In genomic region chr16:56513972-56514371, GRCh38 we compare ENCODE assay signal across 9 cellular contexts. TPM values are rescaled to one million over a fixed set of nuclear protein-coding genes. Genes with fewer than 3 reads are reported as not detected.
DNase-seq lines count a peak whose midpoint lies in the region; ATAC-seq, FAIRE-seq and TF ChIP-seq lines count a peak whose summit lies in the region.
"Had no signal": no experiment of that assay in that cellular context is flagged by ENCODE, and none has a peak within 500 bp of the region (broad histone marks: within the 10 kb centered on the region; RNA-seq: fewer than 3 reads in every experiment).

No MANE protein-coding gene starts in this region.

- no peaks in the 10 kb centered on the region for H3K9me3 Mint-ChIP-seq in activated naive CD8-positive, alpha-beta T cell treated with anti-CD3 and anti-CD28 coated beads, Interleukin-2, amount 50 U/mL, for 24 hours
- H3K9me3 Mint-ChIP-seq: stimulated activated naive CD8-positive, alpha-beta T cell treated with anti-CD3 and anti-CD28 coated beads, Interleukin-15, Interleukin-2, amounts not matched to agents 100 ng/mL and 50 ng/mL, for 24 hours had no signal

- H3K36me3 Mint-ChIP-seq in activated naive CD8-positive, alpha-beta T cell treated with anti-CD3 and anti-CD28 coated beads, Interleukin-2, amount 50 U/mL, for 24 hours (ENCODE audit: low read depth), result peaks cover 4% of the 10 kb centered on the region

- H3K27ac ChIP-seq in heart left ventricle, result no peak overlapping the region
- H3K27ac ChIP-seq in sigmoid colon, result no peak overlapping the region

- intact Hi-C loops in heart left ventricle (cut with DNase I) (loop anchor here in 8 of 10 donors (1.0 to 10.0 kb wide), 8 partner anchors 86 to 189 kb away; partner anchors contain the start of gene MT2A (in 2 of the 8)), sigmoid colon (cut with DNase I) (loop anchor here (1.0 to 2.0 kb wide), 2 partner anchors 87 to 188 kb away; no protein-coding TSS in a partner anchor)

- H3K36me3 ChIP-seq in heart left ventricle, result peaks cover 0 to 45% (median 22%) of the 10 kb centered on the region in 9 donors
- peaks cover 5 to 33% (median 12%) of the 10 kb centered on the region in 4 donors for H3K36me3 ChIP-seq in sigmoid colon

- H3K9me3 ChIP-seq in heart left ventricle (no peaks in the 10 kb centered on the region), sigmoid colon (no peaks in the 10 kb centered on the region)

- no peak for TF ChIP-seq EP300 in sigmoid colon (IDR thresholded peaks at IDR 0.05)

- ATAC-seq in HG02885 (IDR thresholded peaks at IDR 0.05; ENCODE audit: poor library complexity, unreplicated experiment), result peak; percentile 47
- ATAC-seq in activated naive CD8-positive, alpha-beta T cell treated with anti-CD3 and anti-CD28 coated beads, Interleukin-2, amount 50 U/mL, for 24 hours, result peak; percentile 36
- ATAC-seq in heart left ventricle, result peak; percentile 35 to 68 (median 54)
- ATAC-seq in HG02642 (IDR thresholded peaks at IDR 0.05; ENCODE audit: poor library complexity, unreplicated experiment), result no peak

- TF ChIP-seq POLR2A in heart left ventricle (IDR thresholded peaks at IDR 0.05), result no peak
- TF ChIP-seq POLR2A in sigmoid colon (IDR thresholded peaks at IDR 0.05), result no peak

- H3K27me3 ChIP-seq in heart left ventricle (no peaks in the 10 kb centered on the region), sigmoid colon (no peaks in the 10 kb centered on the region)

- FAIRE-seq in D721Med (lab: Jason Lieb, UNC) (no peak), RCC 7860 (lab: Jason Lieb, UNC) (peak; percentile 56)

- peaks cover 38% of the 10 kb centered on the region for H3K4me1 Mint-ChIP-seq in activated naive CD8-positive, alpha-beta T cell treated with anti-CD3 and anti-CD28 coated beads, Interleukin-2, amount 50 U/mL, for 24 hours

- H3K4me3 ChIP-seq in heart left ventricle (no peak overlapping the region), sigmoid colon (no peak overlapping the region)

- no peaks in the 10 kb centered on the region for H3K27me3 Mint-ChIP-seq in activated naive CD8-positive, alpha-beta T cell treated with anti-CD3 and anti-CD28 coated beads, Interleukin-2, amount 50 U/mL, for 24 hours
- H3K27me3 Mint-ChIP-seq: stimulated activated naive CD8-positive, alpha-beta T cell treated with anti-CD3 and anti-CD28 coated beads, Interleukin-15, Interleukin-2, amounts not matched to agents 100 ng/mL and 50 ng/mL, for 24 hours had no signal

- TF ChIP-seq CTCF in D721Med (IDR thresholded peaks at IDR 0.05; ENCODE audit: insufficient read depth, missing control alignments) (peak; percentile 88), heart left ventricle (IDR thresholded peaks at IDR 0.05) (peak; percentile 51 to 80 (median 66)), sigmoid colon (IDR thresholded peaks at IDR 0.05) (peak in 3 of 4 experiments; percentile 41 to 63 (median 50))

- H3K4me3 Mint-ChIP-seq in activated naive CD8-positive, alpha-beta T cell treated with anti-CD3 and anti-CD28 coated beads, Interleukin-2, amount 50 U/mL, for 24 hours, result no peak overlapping the region
- H3K4me3 Mint-ChIP-seq: stimulated activated naive CD8-positive, alpha-beta T cell treated with anti-CD3 and anti-CD28 coated beads, Interleukin-15, Interleukin-2, amounts not matched to agents 100 ng/mL and 50 ng/mL, for 24 hours had no signal

- H3K27ac Mint-ChIP-seq in activated naive CD8-positive, alpha-beta T cell treated with anti-CD3 and anti-CD28 coated beads, Interleukin-2, amount 50 U/mL, for 24 hours, result no peak overlapping the region
- H3K27ac Mint-ChIP-seq: stimulated activated naive CD8-positive, alpha-beta T cell treated with anti-CD3 and anti-CD28 coated beads, Interleukin-15, Interleukin-2, amounts not matched to agents 100 ng/mL and 50 ng/mL, for 24 hours had no signal

- DNase-seq in D721Med (ENCODE audit: insufficient read length, low spot score) (no peak), RCC 7860 (ENCODE audit: low spot score) (peak; percentile 59), heart left ventricle (peak in 2 of 5 donors; percentile 30 to 40), sigmoid colon (no peak), DMS79 treated with DMSO at 0.1 percent for 48 hours (lab: John Stamatoyannopoulos, UW) (no peak)
- peak; percentile 22 for DNase-seq in activated naive CD8-positive, alpha-beta T cell treated with anti-CD3 and anti-CD28 coated beads, Interleukin-2, amount 50 U/mL, for 24 hours

- 49 to 54% (median 52%) methylated on average over 3 of the region's 3 CpGs for WGBS in heart left ventricle, 4 donors
- WGBS in sigmoid colon, 2 donors, result 18 to 60% methylated on average over 3 of the region's 3 CpGs

- H3K4me1 ChIP-seq in heart left ventricle (peaks cover 0 to 44% (median 27%) of the 10 kb centered on the region in 12 donors), sigmoid colon (peaks cover 0 to 39% (median 16%) of the 10 kb centered on the region in 4 donors)

RNA-seq across cellular contexts. Expression of gene BBS2, which starts 5.9 kb away (rescaled TPM):
- 10 to 100 TPM; 31.2 to 76.2 (median 49.4) TPM for total RNA-seq in heart left ventricle
- polyA plus RNA-seq in heart left ventricle, result 10 to 100 TPM; 12.2 to 24.6 TPM
- total RNA-seq in sigmoid colon, result 10 to 100 TPM; 40.8 to 74.2 (median 48.0) TPM
- polyA plus RNA-seq in sigmoid colon, result 10 to 100 TPM; 13.2 to 33.6 (median 25.7) TPM

RNA-seq across cellular contexts. Expression of gene MT4, which starts 50.9 kb away (rescaled TPM):
- total RNA-seq in heart left ventricle, result not detected
- polyA plus RNA-seq in heart left ventricle, result not detected
- not detected for total RNA-seq in sigmoid colon
- polyA plus RNA-seq in sigmoid colon, result not detected

Comparison
In these comparisons a context has a peak if more than half of its experiments do, and no peak if none do; other contexts are left out.
1. DNase-seq: peak in RCC 7860 (single experiment) and activated naive CD8-positive, alpha-beta T cell treated with anti-CD3 and anti-CD28 coated beads, Interleukin-2, amount 50 U/mL, for 24 hours (single experiment); none in D721Med (single experiment), sigmoid colon (single experiment) and DMS79 treated with DMSO at 0.1 percent for 48 hours (single experiment).
2. Peak in every context shown above with its lines, with median percentiles within 50 percentile points of each other: CTCF ChIP-seq.